ENCODE assay signal across 9 cellular contexts in the genomic region with DNA sequence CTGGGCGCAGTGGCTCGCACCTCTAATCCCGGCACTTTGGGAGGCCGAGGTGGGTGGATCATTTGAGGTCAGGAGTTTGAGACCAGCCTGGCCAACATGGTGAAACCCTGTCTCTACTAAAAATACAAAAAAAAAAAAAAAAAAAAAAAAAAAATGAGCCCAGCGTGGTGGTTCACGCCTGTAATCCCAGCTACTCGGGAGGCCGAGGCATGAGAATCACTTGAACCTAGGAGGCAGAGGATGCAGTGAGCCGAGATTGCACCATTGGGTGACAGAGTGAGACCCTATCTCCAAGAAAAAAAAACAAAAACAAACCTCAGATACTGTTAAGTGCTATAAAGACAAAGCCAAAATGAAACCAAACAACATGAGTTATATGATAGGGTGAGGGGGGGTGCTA. TPM values are rescaled to one million over a fixed set of nuclear protein-coding genes. Genes with fewer than 3 reads are reported as not detected.
DNase-seq lines count a peak whose midpoint lies in the region; ATAC-seq, FAIRE-seq and TF ChIP-seq lines count a peak whose summit lies in the region.
"Not testable (repeated sequence)": the region's sequence is repeated elsewhere in the genome, so short reads cannot be mapped to it uniquely, and the experiment has no call there.
"Had no signal": no experiment of that assay in that cellular context is flagged by ENCODE, and none has a peak within 500 bp of the region (broad histone marks: within the 10 kb centered on the region; RNA-seq: fewer than 3 reads in every experiment).

No MANE protein-coding gene starts in this region.

- H3K27me3 ChIP-seq in DND-41 (ENCODE audit: insufficient read depth, low read length, poor library complexity); Peyer's patch; GM12878 (replicated peaks in 1 of 2; ENCODE audit: control insufficient read depth in 2 of 2, insufficient read depth in 2 of 2, low read length in 1 of 2); esophagus squamous epithelium: not testable (repeated sequence)

- H3K4me3 ChIP-seq in DND-41 (ENCODE audit: low read depth in 1 of 2, low read length in 2 of 2); Peyer's patch; GM12878; esophagus squamous epithelium: not testable (repeated sequence)

- H3K9me3 ChIP-seq in DND-41 (ENCODE audit: insufficient read depth, low read length, severe bottlenecking); Peyer's patch; GM12878 (replicated peaks; ENCODE audit: control insufficient read depth, insufficient read depth, low read length); esophagus squamous epithelium: not testable (repeated sequence)

- in situ Hi-C loops in GM12878 (cut with MboI): not testable (repeated sequence)

- WGBS in GM12878 (ENCODE audit: insufficient coverage, insufficient replicate concordance, low lambda C conversion rate, missing lambda C conversion rate): 95% methylated on average over 6 of the region's 9 CpGs
- WGBS in esophagus squamous epithelium, 2 donors: 86 to 93% methylated on average over 6 to 9 of the region's 9 CpGs

- TF ChIP-seq CTCF in DND-41 (IDR thresholded peaks at IDR 0.05; ENCODE audit: borderline replicate concordance, extremely low read depth, low read length, poor library complexity, severe bottlenecking); Peyer's patch (IDR thresholded peaks at IDR 0.05); activated CD8-positive, alpha-beta T cell treated with anti-CD3 and anti-CD28 coated beads for 36 hours (IDR thresholded peaks at IDR 0.05); GM12878 (IDR thresholded peaks at IDR 0.05 in 2 of 3, conservative IDR thresholded peaks at IDR 0.05 in 1 of 3; ENCODE audit: control insufficient read depth in 2 of 3, extremely low read depth in 1 of 3, insufficient read depth in 1 of 3, low read depth in 3 of 3, low read length in 3 of 3); esophagus squamous epithelium (IDR thresholded peaks at IDR 0.05): not testable (repeated sequence)

- peaks cover 37% of the 10 kb centered on the region for H3K4me1 Mint-ChIP-seq in activated CD8-positive, alpha-beta T cell treated with anti-CD3 and anti-CD28 coated beads for 36 hours (ENCODE audit: low read depth)
- peaks cover 6 to 57% (median 31%) of the 10 kb centered on the region in 4 donors for H3K4me1 Mint-ChIP-seq in naive thymus-derived CD8-positive, alpha-beta T cell
- H3K4me1 Mint-ChIP-seq in stimulated activated effector memory CD8-positive, alpha-beta T cell treated with anti-CD3 and anti-CD28 coated beads, Interleukin-12 subunit alpha, Interleukin-12 subunit beta, amount 100 ng/mL, for 72 hours: peaks cover 15% of the 10 kb centered on the region

- RAD21 ChIA-PET in GM12878 (lab: Charles Lee; ENCODE audit: unreplicated experiment): interaction anchor here (1.1 to 9.2 kb wide), 3 partner anchors 19 to 45 kb away, joined by 3 to 215 read pairs (median 11); a partner anchor contains a TSS

- H4K20me1 ChIP-seq in DND-41 (ENCODE audit: insufficient read depth, low read length); GM12878 (ENCODE audit: control insufficient read depth, insufficient read depth): not testable (repeated sequence)

- not testable (repeated sequence) for H3K9me3 Mint-ChIP-seq in activated CD8-positive, alpha-beta T cell treated with anti-CD3 and anti-CD28 coated beads for 36 hours; naive thymus-derived CD8-positive, alpha-beta T cell; stimulated activated effector memory CD8-positive, alpha-beta T cell treated with anti-CD3 and anti-CD28 coated beads, Interleukin-12 subunit alpha, Interleukin-12 subunit beta, amount 100 ng/mL, for 72 hours

- peaks cover 12% of the 10 kb centered on the region for H3K36me3 ChIP-seq in DND-41 (ENCODE audit: insufficient read depth, low read length)
- H3K36me3 ChIP-seq in Peyer's patch; GM12878 (ENCODE audit: control insufficient read depth in 2 of 2, insufficient read depth in 2 of 2, low read length in 1 of 2): not testable (repeated sequence)
- H3K36me3 ChIP-seq in esophagus squamous epithelium: peaks cover 0 to 33% (median 4%) of the 10 kb centered on the region in 3 donors

- not testable (repeated sequence) for FAIRE-seq in GM12878 (lab: Jason Lieb, UNC)

- POLR2A ChIA-PET in activated CD8-positive, alpha-beta T cell treated with anti-CD3 and anti-CD28 coated beads for 36 hours (lab: Charles Lee): interaction anchor here (0.6 to 1.2 kb wide), 2 partner anchors 14 to 379 kb away, joined by 4 read pairs; no protein-coding TSS in a partner anchor
- POLR2A ChIA-PET in GM12878 (lab: Charles Lee): interaction anchor here (0.5 to 2.4 kb wide), 8 partner anchors 14 to 249 kb away, joined by 3 to 9 read pairs (median 4); no protein-coding TSS in a partner anchor
- POLR2A ChIA-PET in naive thymus-derived CD8-positive, alpha-beta T cell (lab: Charles Lee): interaction anchor here (0.7 kb wide), 2 partner anchors 42 to 56 kb away, joined by 3 to 4 read pairs; no protein-coding TSS in a partner anchor

- H3K27ac Mint-ChIP-seq in activated CD8-positive, alpha-beta T cell treated with anti-CD3 and anti-CD28 coated beads for 36 hours: peak overlapping the region; percentile 60
- H3K27ac Mint-ChIP-seq in naive thymus-derived CD8-positive, alpha-beta T cell: peak overlapping the region in 9 of 10 donors; percentile 5 to 91 (median 76)
- H3K27ac Mint-ChIP-seq in stimulated activated effector memory CD8-positive, alpha-beta T cell treated with anti-CD3 and anti-CD28 coated beads, Interleukin-12 subunit alpha, Interleukin-12 subunit beta, amount 100 ng/mL, for 72 hours: peak overlapping the region; percentile 40

- TF ChIP-seq POLR2A in Peyer's patch (IDR thresholded peaks at IDR 0.05); GM12878 (IDR thresholded peaks at IDR 0.05; ENCODE audit: low read depth, low read length); esophagus squamous epithelium (IDR thresholded peaks at IDR 0.05): not testable (repeated sequence)

- not testable (repeated sequence) for ATAC-seq in DND-41 (ENCODE audit: insufficient read depth, low read depth); activated CD8-positive, alpha-beta T cell treated with anti-CD3 and anti-CD28 coated beads for 36 hours; GM12878; naive thymus-derived CD8-positive, alpha-beta T cell; stimulated activated effector memory CD8-positive, alpha-beta T cell treated with anti-CD3 and anti-CD28 coated beads, Interleukin-12 subunit alpha, Interleukin-12 subunit beta, amount 100 ng/mL, for 72 hours

- not testable (repeated sequence) for BruUV-seq in GM12878 (replicated peaks; lab: Mats Ljungman, UMichigan)

- H3K4me1 ChIP-seq in DND-41 (ENCODE audit: insufficient read depth, low read length) (peaks cover 18% of the 10 kb centered on the region), Peyer's patch (peaks cover 0 to 19% (median 17%) of the 10 kb centered on the region in 4 donors), GM12878 (ENCODE audit: control insufficient read depth, insufficient read depth, low read length) (peaks cover 55% of the 10 kb centered on the region), esophagus squamous epithelium (peaks cover 13 to 61% (median 40%) of the 10 kb centered on the region in 3 donors)

- not testable (repeated sequence) for H3K4me2 ChIP-seq in DND-41 (ENCODE audit: insufficient read depth, low read length); GM12878 (ENCODE audit: control insufficient read depth, insufficient read depth)

- not testable (repeated sequence) for H3K36me3 Mint-ChIP-seq in activated CD8-positive, alpha-beta T cell treated with anti-CD3 and anti-CD28 coated beads for 36 hours (ENCODE audit: low read depth); naive thymus-derived CD8-positive, alpha-beta T cell; stimulated activated effector memory CD8-positive, alpha-beta T cell treated with anti-CD3 and anti-CD28 coated beads, Interleukin-12 subunit alpha, Interleukin-12 subunit beta, amount 100 ng/mL, for 72 hours

- not testable (repeated sequence) for H3K27me3 Mint-ChIP-seq in activated CD8-positive, alpha-beta T cell treated with anti-CD3 and anti-CD28 coated beads for 36 hours; naive thymus-derived CD8-positive, alpha-beta T cell

- not testable (repeated sequence) for H3K4me3 Mint-ChIP-seq in activated CD8-positive, alpha-beta T cell treated with anti-CD3 and anti-CD28 coated beads for 36 hours; stimulated activated effector memory CD8-positive, alpha-beta T cell treated with anti-CD3 and anti-CD28 coated beads, Interleukin-12 subunit alpha, Interleukin-12 subunit beta, amount 100 ng/mL, for 72 hours
- H3K4me3 Mint-ChIP-seq in naive thymus-derived CD8-positive, alpha-beta T cell: peak overlapping the region in 1 of 10 donors; percentile 4

- DNase-seq in DND-41; Peyer's patch; activated CD8-positive, alpha-beta T cell treated with anti-CD3 and anti-CD28 coated beads for 36 hours; GM12878 (ENCODE audit: low read depth, low spot score); esophagus squamous epithelium (lab: John Stamatoyannopoulos, UW); naive thymus-derived CD8-positive, alpha-beta T cell; stimulated activated effector memory CD8-positive, alpha-beta T cell treated with anti-CD3 and anti-CD28 coated beads, Interleukin-12 subunit alpha, Interleukin-12 subunit beta, amount 100 ng/mL, for 72 hours (ENCODE audit: low spot score in 2 of 2): not testable (repeated sequence)

- H3K79me2 ChIP-seq in DND-41 (ENCODE audit: insufficient read depth, low read length); GM12878 (ENCODE audit: control insufficient read depth, insufficient read depth, low read length): not testable (repeated sequence)

- H3K27ac ChIP-seq in DND-41 (ENCODE audit: low read length) (0 out of 2 replicates have a peak overlapping the region, but pooled peaks have one; percentile 57), Peyer's patch (peak overlapping the region in 3 of 4 donors; percentile 61 to 85 (median 74)), GM12878 (ENCODE audit: control insufficient read depth, insufficient read depth) (peak overlapping the region; percentile 62), esophagus squamous epithelium (peak overlapping the region in 3 of 4 donors; percentile 82 to 90 (median 85))

- SMC1A ChIA-PET in GM12878 (lab: Charles Lee; ENCODE audit: uncharacterized antibody, unreplicated experiment): interaction anchor here (0.9 to 1.8 kb wide), 5 partner anchors 15 to 45 kb away, joined by 3 to 6 read pairs (median 5); no protein-coding TSS in a partner anchor

- H2AFZ ChIP-seq in DND-41 (ENCODE audit: low read depth, low read length); GM12878 (ENCODE audit: control insufficient read depth, low read depth, low read length): not testable (repeated sequence)

- not testable (repeated sequence) for TF ChIP-seq EP300 in GM12878 (IDR thresholded peaks at IDR 0.05; ENCODE audit: borderline replicate concordance in 1 of 2, control insufficient read depth in 1 of 2, low read depth in 2 of 2, low read length in 2 of 2)

- not testable (repeated sequence) for TF ChIP-seq RAD21 in GM12878 (IDR thresholded peaks at IDR 0.05; ENCODE audit: insufficient read depth, low read depth, low read length)

- intact Hi-C loops in activated CD8-positive, alpha-beta T cell treated with anti-CD3 and anti-CD28 coated beads for 36 hours (cut with micrococcal nuclease); esophagus squamous epithelium (cut with DNase I): not testable (repeated sequence)
- intact Hi-C loops in GM12878 (cut with micrococcal nuclease; ENCODE audit: unreplicated experiment): loop anchor here (10.0 kb wide), 1 partner anchor 376 kb away; no protein-coding TSS in a partner anchor

- not testable (repeated sequence) for H3K9ac ChIP-seq in DND-41 (ENCODE audit: low read depth, low read length); GM12878 (ENCODE audit: control insufficient read depth, insufficient read depth, low read length)

- CTCF ChIA-PET in activated CD8-positive, alpha-beta T cell treated with anti-CD3 and anti-CD28 coated beads for 36 hours (lab: Charles Lee): interaction anchor here (1.1 to 1.4 kb wide), 2 partner anchors 31 to 32 kb away, joined by 3 to 4 read pairs; no protein-coding TSS in a partner anchor
- CTCF ChIA-PET in GM12878 (lab: Yijun Ruan, JAX): interaction anchor here (1.6 to 11.8 kb wide), 4 partner anchors 16 to 46 kb away, joined by 7 to 349 read pairs (median 12); a partner anchor contains a TSS

RNA-seq across cellular contexts. Expression of gene TLDC2, which starts 34.9 kb away (rescaled TPM):
- total RNA-seq in Peyer's patch: 100 to 1,000 TPM in 2 of 4 donors, 10 to 100 TPM in 2; 22.3 to 114 (median 70.1) TPM
- total RNA-seq in activated CD8-positive, alpha-beta T cell treated with anti-CD3 and anti-CD28 coated beads for 36 hours: not detected
- total RNA-seq in GM12878 (2013; cell fraction: nucleolus; rRNA removed): 0.27 TPM in 1 of 2 replicates, not detected in the other
- total RNA-seq in GM12878 (2014; rRNA removed): 0.28 and 0.49 TPM in 2 replicates
- 0.18 and 0.37 TPM in 2 replicates for total RNA-seq in GM12878 (2014; rRNA removed; fragmentation: Illumina TruSeq; extraction: Trizol)
- total RNA-seq in GM12878 (2021): 0.24 and 0.41 TPM in 2 replicates
- 0.50 TPM for polyA plus RNA-seq in GM12878 (2011; ENCODE audit: low read depth)
- polyA plus RNA-seq in GM12878 (2011; rRNA removed): 0.05 and 0.09 TPM in 2 replicates
- 0.03 TPM in 1 of 2 replicates, not detected in the other for polyA plus RNA-seq in GM12878 (2011; cell fraction: cytosol; rRNA removed)
- polyA plus RNA-seq in GM12878 (2011; cell fraction: nucleus; rRNA removed): not detected in 2 replicates
- 0.09 and 0.35 TPM in 2 replicates for polyA plus RNA-seq in GM12878 (2012)
- 0.13 and 0.35 TPM in 2 replicates for polyA plus RNA-seq in GM12878 (2014; fragmentation: Illumina TruSeq; extraction: Trizol)
- under 1 TPM; 0.08 to 0.24 TPM for polyA plus RNA-seq in GM12878 (2014; fragmentation: Nextera tagmentation; extraction: Ambion mirVana)
- polyA plus RNA-seq in GM12878 (2014; rRNA removed): 0.33 and 0.42 TPM in 2 replicates
- under 1 TPM; 0.10 to 0.16 TPM for polyA plus RNA-seq in GM12878 (2016; fragmentation: Nextera tagmentation; extraction: Ambion mirVana)
- not detected in 2 replicates for polyA minus RNA-seq in GM12878 (2011; rRNA and poly(A)+ RNA removed)
- not detected in 2 replicates for polyA minus RNA-seq in GM12878 (2011; cell fraction: cytosol; rRNA and poly(A)+ RNA removed)
- not detected in 2 replicates for polyA minus RNA-seq in GM12878 (2011; cell fraction: nucleus; rRNA and poly(A)+ RNA removed)
- total RNA-seq in esophagus squamous epithelium: 1 to 10 TPM in 1 of 4 donors, under 1 TPM in 1, not detected in 2; 0.53 to 1.1 TPM
- not detected for total RNA-seq in naive thymus-derived CD8-positive, alpha-beta T cell
- polyA plus RNA-seq in naive thymus-derived CD8-positive, alpha-beta T cell: under 1 TPM; 0.17 to 0.23 (median 0.20) TPM
- total RNA-seq: activated CD8-positive, alpha-beta memory T cell treated with anti-CD3 and anti-CD28 coated beads for 36 hours; SK-MEL-5 had no signal

Comparison
In these comparisons a context has a peak if more than half of its experiments do, and no peak if none do; other contexts are left out.
1. RNA of gene TLDC2, which starts 34.9 kb away (total RNA-seq): 22.3 to 114 TPM in Peyer's patch; 0.53 to 1.1 TPM in esophagus squamous epithelium, 0.18 to 0.49 TPM in GM12878, not detected in activated CD8-positive, alpha-beta T cell treated with anti-CD3 and anti-CD28 coated beads for 36 hours and not detected in naive thymus-derived CD8-positive, alpha-beta T cell; every median in the first group is over 10 times any median in the second.
2. Peak in every context shown above with its lines, with median percentiles within 50 percentile points of each other: H3K27ac ChIP-seq and H3K27ac Mint-ChIP-seq.